ENCODE assay signal across 24 cellular contexts in the genomic region with DNA sequence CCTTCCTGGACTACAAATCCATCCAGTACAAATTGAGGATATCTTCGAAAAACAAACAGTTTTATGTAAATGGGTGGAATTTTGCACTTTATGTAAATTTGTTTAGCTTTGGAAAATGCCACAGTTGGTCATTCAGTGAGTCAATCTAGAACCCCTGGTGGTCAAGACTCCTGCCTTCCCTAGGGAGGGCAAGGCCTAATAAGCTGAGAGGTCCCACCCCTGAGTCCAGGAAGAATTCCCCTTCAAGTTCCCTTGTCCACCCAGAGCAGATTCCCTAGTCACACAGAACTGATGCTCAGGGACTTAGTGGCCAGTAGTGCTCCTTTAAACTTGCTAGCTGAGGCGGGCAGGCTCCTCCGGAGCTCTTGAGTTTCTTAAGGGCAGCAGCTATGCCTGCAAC. TPM values are rescaled to one million over a fixed set of nuclear protein-coding genes. Genes with fewer than 3 reads are reported as not detected.
DNase-seq lines count a peak whose midpoint lies in the region; ATAC-seq, FAIRE-seq and TF ChIP-seq lines count a peak whose summit lies in the region.
"Had no signal": no experiment of that assay in that cellular context is flagged by ENCODE, and none has a peak within 500 bp of the region (broad histone marks: within the 10 kb centered on the region; RNA-seq: fewer than 3 reads in every experiment).

No MANE protein-coding gene starts in this region.

- no peak for TF ChIP-seq RAD21 in HepG2 (CRISPR knock-in tag; IDR thresholded peaks at IDR 0.05)
- TF ChIP-seq RAD21 in K562 (CRISPR knock-in tag; conservative IDR thresholded peaks at IDR 0.05 in 1 of 2, IDR thresholded peaks at IDR 0.05 in 1 of 2): no peak

- H3K4me3 Mint-ChIP-seq in nephron progenitor cell: no peak overlapping the region
- H3K4me3 Mint-ChIP-seq: CD14-positive monocyte; CD4-positive, alpha-beta memory T cell; CD4-positive, CD25-positive, alpha-beta regulatory T cell had no signal

- no peaks in the 10 kb centered on the region for H3K9me3 ChIP-seq in HepG2 (ENCODE audit: low read length)
- H3K9me3 ChIP-seq in right lobe of liver: no peaks in the 10 kb centered on the region
- H3K9me3 ChIP-seq in Panc1 (ENCODE audit: control insufficient read depth, insufficient read depth, low read depth, low read length): no peaks in the 10 kb centered on the region
- no peaks in the 10 kb centered on the region for H3K9me3 ChIP-seq in K562 (replicated peaks; ENCODE audit: control insufficient read depth, insufficient read depth, low read depth, low read length)
- no peaks in the 10 kb centered on the region for H3K9me3 ChIP-seq in osteoblast (ENCODE audit: low read depth, low read length)
- no peaks in the 10 kb centered on the region for H3K9me3 ChIP-seq in pancreas
- H3K9me3 ChIP-seq: BE2C, BLaER1, Caco-2 had no signal

- CTCF ChIA-PET in HepG2 (lab: Yijun Ruan, JAX; ENCODE audit: low intra/inter-chr PET ratio, low total read pairs): no interaction called here
- CTCF ChIA-PET in Panc1 (lab: Charles Lee): no interaction called here
- CTCF ChIA-PET in K562 (lab: Yijun Ruan, JAX; ENCODE audit: low intra/inter-chr PET ratio): no interaction called here

- H4K20me1 ChIP-seq in HepG2 (ENCODE audit: insufficient read depth, low read length): no peaks in the 10 kb centered on the region
- no peaks in the 10 kb centered on the region for H4K20me1 ChIP-seq in K562 (replicated peaks; ENCODE audit: control insufficient read depth, insufficient read depth, low read length)
- H4K20me1 ChIP-seq in osteoblast (ENCODE audit: insufficient read depth, low read length): no peaks in the 10 kb centered on the region
- H4K20me1 ChIP-seq: BLaER1 had no signal

- no peak for TF ChIP-seq EP300 in HepG2 (IDR thresholded peaks at IDR 0.05; ENCODE audit: low read depth in 2 of 2, low read length in 2 of 2)
- no peak for TF ChIP-seq EP300 in HepG2 (CRISPR knock-in tag; IDR thresholded peaks at IDR 0.05; ENCODE audit: borderline replicate concordance)
- TF ChIP-seq EP300 in K562 (IDR thresholded peaks at IDR 0.05; ENCODE audit: low read length): no peak

- in situ Hi-C loops in HepG2 (cut with HindIII; ENCODE audit: extremely low pct_ligation_motif_present, low pct_unique_long_range_greater_than_20kb): no loop called here
- in situ Hi-C loops in Panc1 (cut with HindIII; ENCODE audit: low pct_unique_long_range_greater_than_20kb, low sequenced_read_pairs): no loop called here
- in situ Hi-C loops in K562 (cut with MboI): no loop called here

- no peak for FAIRE-seq in HepG2 (lab: Jason Lieb, UNC)
- no peak for FAIRE-seq in K562 (lab: Jason Lieb, UNC)
- FAIRE-seq in pancreas (lab: Jason Lieb, UNC): no peak
- FAIRE-seq: D721Med, GM12892, GM18507 had no signal

- intact Hi-C loops in HepG2 (cut with micrococcal nuclease; ENCODE audit: unreplicated experiment) (no loop called here), right lobe of liver (cut with DNase I) (no loop called here), Panc1 (cut with micrococcal nuclease; ENCODE audit: unreplicated experiment) (no loop called here), K562 (cut with micrococcal nuclease) (no loop called here), pancreas (cut with DNase I) (no loop called here)

- TF ChIP-seq POLR2A in HepG2 (IDR thresholded peaks at IDR 0.05; ENCODE audit: insufficient read depth in 1 of 2, low read depth in 2 of 2, low read length in 2 of 2): no peak
- no peak for TF ChIP-seq POLR2A in right lobe of liver (IDR thresholded peaks at IDR 0.05)
- no peak for TF ChIP-seq POLR2A in K562 (conservative IDR thresholded peaks at IDR 0.05)

- peaks cover 9% of the 10 kb centered on the region for H3K4me1 Mint-ChIP-seq in nephron progenitor cell

- no peak overlapping the region for H3K4me3 ChIP-seq in HepG2 (replicated peaks in 1 of 3; ENCODE audit: insufficient read depth in 1 of 3, low read depth in 2 of 3, low read length in 3 of 3)
- no peak overlapping the region for H3K4me3 ChIP-seq in right lobe of liver
- no peak overlapping the region for H3K4me3 ChIP-seq in Panc1 (ENCODE audit: low read depth in 2 of 2, low read length in 2 of 2)
- H3K4me3 ChIP-seq in K562: no peak overlapping the region
- H3K4me3 ChIP-seq in osteoblast (ENCODE audit: insufficient read depth, low read length): no peak overlapping the region
- H3K4me3 ChIP-seq in pancreas: no peak overlapping the region
- H3K4me3 ChIP-seq: BLaER1, GM12878 had no signal

- POLR2A ChIA-PET in HepG2 (lab: Yijun Ruan, JAX): no interaction called here
- POLR2A ChIA-PET in Panc1 (lab: Charles Lee): no interaction called here
- POLR2A ChIA-PET in K562 (lab: Yijun Ruan, JAX): interaction anchor here (0.6 to 1.8 kb wide), 3 partner anchors 8 to 77 kb away, joined by 3 to 5 read pairs (median 4); no protein-coding TSS in a partner anchor

- H3K4me2 ChIP-seq in HepG2 (ENCODE audit: low read depth, low read length) (no peak overlapping the region), K562 (ENCODE audit: insufficient read depth, low read length) (no peak overlapping the region), osteoblast (ENCODE audit: insufficient read depth, low read length) (no peak overlapping the region)
- H3K4me2 ChIP-seq: BLaER1 had no signal

- no peaks in the 10 kb centered on the region for H3K9me3 Mint-ChIP-seq in nephron progenitor cell
- H3K9me3 Mint-ChIP-seq: CD4-positive, alpha-beta memory T cell; CD4-positive, CD25-positive, alpha-beta regulatory T cell had no signal

- no peak for TF ChIP-seq CTCF in HepG2 (CRISPR knock-in tag; IDR thresholded peaks at IDR 0.05)
- TF ChIP-seq CTCF in right lobe of liver (IDR thresholded peaks at IDR 0.05): no peak
- TF ChIP-seq CTCF in Panc1 (IDR thresholded peaks at IDR 0.05): no peak
- no peak for TF ChIP-seq CTCF in K562 (IDR thresholded peaks at IDR 0.05 in 2 of 3, conservative IDR thresholded peaks at IDR 0.05 in 1 of 3; ENCODE audit: insufficient read depth in 2 of 3, low read depth in 1 of 3, low read length in 3 of 3)
- no peak for TF ChIP-seq CTCF in osteoblast (IDR thresholded peaks at IDR 0.05; ENCODE audit: extremely low read depth, low read depth, low read length)
- TF ChIP-seq CTCF in nephron progenitor cell (IDR thresholded peaks at IDR 0.05): no peak
- TF ChIP-seq CTCF in pancreas (IDR thresholded peaks at IDR 0.05): no peak

- no peaks in the 10 kb centered on the region for H3K9me1 ChIP-seq in K562 (ENCODE audit: control insufficient read depth, insufficient read depth, low read length)

- H3K27ac ChIP-seq in HepG2 (ENCODE audit: extremely low read length, insufficient read depth, low read length): no peak overlapping the region
- H3K27ac ChIP-seq in right lobe of liver: no peak overlapping the region
- no peak overlapping the region for H3K27ac ChIP-seq in Panc1 (ENCODE audit: low read length)
- H3K27ac ChIP-seq in K562 (ENCODE audit: extremely low read depth, low read depth, low read length): no peak overlapping the region
- H3K27ac ChIP-seq in osteoblast (ENCODE audit: low read depth, low read length): no peak overlapping the region
- H3K27ac ChIP-seq in pancreas: no peak overlapping the region
- H3K27ac ChIP-seq: 22Rv1, BLaER1 had no signal

- BruUV-seq in HepG2 (replicated peaks; lab: Mats Ljungman, UMichigan): no TSS peak
- BruUV-seq in Panc1 (replicated peaks; lab: Mats Ljungman, UMichigan): no TSS peak
- BruUV-seq in K562 (replicated peaks; lab: Mats Ljungman, UMichigan): no TSS peak

- H3K9ac ChIP-seq in HepG2 (ENCODE audit: insufficient read depth, low read depth, low read length) (no peak overlapping the region), K562 (ENCODE audit: insufficient read depth in 1 of 2, low read depth in 2 of 2, low read length in 2 of 2) (no peak overlapping the region)
- H3K9ac ChIP-seq: BLaER1 had no signal

- no peak overlapping the region for H3K27ac Mint-ChIP-seq in nephron progenitor cell
- H3K27ac Mint-ChIP-seq: CD14-positive monocyte; CD4-positive, alpha-beta memory T cell; CD4-positive, CD25-positive, alpha-beta regulatory T cell had no signal

- WGBS in HepG2 (ENCODE audit: low lambda C conversion rate): 27% methylated on average over 3 of the region's 3 CpGs
- WGBS in right lobe of liver (ENCODE audit: insufficient coverage, low coverage, low lambda C conversion rate, missing lambda C conversion rate): 43% methylated on average over 1 of the region's 3 CpGs
- WGBS in K562 (ENCODE audit: insufficient coverage, low coverage, missing lambda C conversion rate): 72% methylated on average over 2 of the region's 3 CpGs
- WGBS in pancreas, 2 donors: 86 to 89% methylated on average over 3 of the region's 3 CpGs

- no peaks in the 10 kb centered on the region for H3K79me2 ChIP-seq in HepG2 (ENCODE audit: insufficient read depth, low read length)
- H3K79me2 ChIP-seq in K562 (ENCODE audit: control insufficient read depth, insufficient read depth, low read length): peaks cover 7% of the 10 kb centered on the region; the same call in 2 of the 3 replicates
- H3K79me2 ChIP-seq in osteoblast (ENCODE audit: insufficient read depth, low read length): no peaks in the 10 kb centered on the region

- H3K36me3 ChIP-seq in HepG2 (replicated peaks in 1 of 2; ENCODE audit: control insufficient read depth in 1 of 2, insufficient read depth in 2 of 2, low read length in 2 of 2): no peaks in the 10 kb centered on the region
- H3K36me3 ChIP-seq in right lobe of liver: no peaks in the 10 kb centered on the region
- H3K36me3 ChIP-seq in Panc1 (ENCODE audit: control insufficient read depth, insufficient read depth, low read length): no peaks in the 10 kb centered on the region
- no peaks in the 10 kb centered on the region for H3K36me3 ChIP-seq in K562 (ENCODE audit: control insufficient read depth, insufficient read depth, low read length)
- H3K36me3 ChIP-seq in osteoblast (ENCODE audit: insufficient read depth, low read length): no peaks in the 10 kb centered on the region
- H3K36me3 ChIP-seq in pancreas: no peaks in the 10 kb centered on the region
- H3K36me3 ChIP-seq: BE2C, BLaER1 had no signal

- H3K27me3 Mint-ChIP-seq in nephron progenitor cell (ENCODE audit: low read depth, poor library complexity): peaks cover 6% of the 10 kb centered on the region
- H3K27me3 Mint-ChIP-seq: CD4-positive, alpha-beta memory T cell had no signal

- H3K27me3 ChIP-seq in HepG2 (ENCODE audit: control insufficient read depth in 1 of 2, insufficient read depth in 2 of 2, low read length in 2 of 2) (no peaks in the 10 kb centered on the region; a peak in 1 of 5 replicates), right lobe of liver (no peaks in the 10 kb centered on the region), Panc1 (ENCODE audit: control insufficient read depth, insufficient read depth, low read length) (no peaks in the 10 kb centered on the region), K562 (ENCODE audit: control insufficient read depth in 2 of 2, insufficient read depth in 2 of 2, low read length in 2 of 2) (no peaks in the 10 kb centered on the region), osteoblast (ENCODE audit: insufficient read depth, low read length) (no peaks in the 10 kb centered on the region), pancreas (no peaks in the 10 kb centered on the region)
- H3K27me3 ChIP-seq: BE2C, BLaER1 had no signal

- no peak overlapping the region for H2AFZ ChIP-seq in HepG2 (ENCODE audit: low read length)
- peak overlapping the region; percentile 32 for H2AFZ ChIP-seq in K562 (ENCODE audit: low read depth, low read length)
- no peak overlapping the region for H2AFZ ChIP-seq in osteoblast (ENCODE audit: low read length)

- no peak for DNase-seq in HepG2 (ENCODE audit: low spot score)
- DNase-seq in right lobe of liver: no peak
- no peak for DNase-seq in Panc1 (ENCODE audit: low read depth, low spot score)
- no peak for DNase-seq in K562 (ENCODE audit: extremely low read depth in 1 of 4, low spot score in 3 of 4)
- peak; percentile 58 for DNase-seq in osteoblast (ENCODE audit: insufficient read length, low spot score, missing footprints)
- no peak for DNase-seq in nephron progenitor cell
- no peak for DNase-seq in HPDE6-E6E7 (ENCODE audit: extremely low spot score)
- no peak for DNase-seq in pancreas
- DNase-seq: ACHN; BE2C; C1 segment of cervical spinal cord; Caco-2; Calu3; CD4-positive, alpha-beta memory T cell; CD4-positive, CD25-positive, alpha-beta regulatory T cell; DMS79 treated with DMSO at 0.1 percent for 48 hours; GDM1 had no signal

- no peaks in the 10 kb centered on the region for H3K36me3 Mint-ChIP-seq in nephron progenitor cell (ENCODE audit: low read depth)
- H3K36me3 Mint-ChIP-seq: CD4-positive, alpha-beta memory T cell; CD4-positive, CD25-positive, alpha-beta regulatory T cell had no signal

- ATAC-seq in HepG2 (peak; percentile 73), right lobe of liver (no peak), Panc1 (peak; percentile 44; the same call in 1 of the 2 replicates), K562 (no peak), pancreas (no peak)
- ATAC-seq: GM12878 had no signal

- H3K4me1 ChIP-seq in HepG2 (ENCODE audit: insufficient read depth, low read length): peaks cover 27% of the 10 kb centered on the region
- peaks cover 0 to 8% (median 0%) of the 10 kb centered on the region in 4 donors for H3K4me1 ChIP-seq in right lobe of liver
- H3K4me1 ChIP-seq in Panc1 (ENCODE audit: control insufficient read depth, insufficient read depth, low read length): peaks cover 7% of the 10 kb centered on the region
- H3K4me1 ChIP-seq in K562 (replicated peaks in 1 of 2; ENCODE audit: control insufficient read depth in 2 of 2, insufficient read depth in 2 of 2, low read length in 2 of 2): peaks cover 16 to 27% of the 10 kb centered on the region in 2 experiments
- H3K4me1 ChIP-seq in osteoblast (ENCODE audit: insufficient read depth, low read length): no peaks in the 10 kb centered on the region
- H3K4me1 ChIP-seq in pancreas: peaks cover 0 to 4% (median 0%) of the 10 kb centered on the region in 3 donors
- H3K4me1 ChIP-seq: BE2C, Caco-2 had no signal

RNA-seq across cellular contexts. Expression of gene RUBCN, which starts 6.1 kb away (rescaled TPM):
- total RNA-seq in HepG2 (2016; rRNA removed; fragmentation: Illumina TruSeq; extraction: Trizol) (4.8 and 5.2 TPM in 2 replicates), right lobe of liver (10 to 100 TPM in 2 of 6 experiments, 1 to 10 TPM in 4; 6.4 to 19.4 (median 7.7) TPM), Panc1 (2021; ENCODE audit: unreplicated experiment) (37.9 TPM), K562 (2014; rRNA removed) (12.8 and 17.5 TPM in 2 replicates), K562 (2014; rRNA removed; fragmentation: Illumina TruSeq; extraction: Trizol) (7.9 and 8.7 TPM in 2 replicates), K562 (2015; rRNA removed; fragmentation: Illumina TruSeq; extraction: Trizol) (9.3 and 10.0 TPM in 2 replicates), K562 (2021) (24.0 and 24.4 TPM in 2 replicates), osteoblast (19.7 and 23.2 TPM in 2 replicates), pancreas (10 to 100 TPM in 5 of 6 donors, 1 to 10 TPM in 1; 8.6 to 14.1 (median 13.0) TPM)
- 1.7 and 2.2 TPM in 2 replicates for total RNA-seq in HepG2 (2016; cell fraction: cytosol; rRNA removed; fragmentation: Illumina TruSeq; extraction: Trizol; ENCODE audit: low read depth)
- 4.4 and 6.1 TPM in 2 replicates for total RNA-seq in HepG2 (2016; cell fraction: insoluble cytoplasmic fraction; rRNA removed; fragmentation: Illumina TruSeq; extraction: Trizol)
- total RNA-seq in HepG2 (2016; cell fraction: membrane; rRNA removed; fragmentation: Illumina TruSeq; extraction: Trizol): 3.9 and 4.0 TPM in 2 replicates
- total RNA-seq in HepG2 (2016; cell fraction: nucleus; rRNA removed; fragmentation: Illumina TruSeq; extraction: Trizol): 5.3 and 5.7 TPM in 2 replicates
- polyA plus RNA-seq in HepG2 (2011; rRNA removed) (6.5 and 8.1 TPM in 2 replicates), K562 (2011; rRNA removed) (13.4 and 20.8 TPM in 2 replicates), K562 (2014; fragmentation: Illumina TruSeq; extraction: Trizol) (13.4 and 14.2 TPM in 2 replicates), K562 (2014; fragmentation: Nextera tagmentation; extraction: Ambion mirVana) (1 to 10 TPM; 8.4 to 9.3 TPM), K562 (2014; rRNA removed) (11.8 and 11.9 TPM in 2 replicates), pancreas (10 to 100 TPM in 1 of 2 donors, 1 to 10 TPM in 1; 8.7 to 14.1 TPM)
- 2.9 and 3.5 TPM in 2 replicates for polyA plus RNA-seq in HepG2 (2011; cell fraction: cytosol; rRNA removed)
- polyA plus RNA-seq in HepG2 (2011; cell fraction: nucleus; rRNA removed): 16.7 and 22.2 TPM in 2 replicates
- polyA plus RNA-seq in HepG2 (2012): 3.4 and 4.4 TPM in 2 replicates
- polyA plus RNA-seq in HepG2 (2016; cell fraction: cytosol; fragmentation: Illumina TruSeq; extraction: Trizol; ENCODE audit: low read depth): 0.63 and 0.68 TPM in 2 replicates
- 3.2 and 4.5 TPM in 2 replicates for polyA plus RNA-seq in HepG2 (2016; cell fraction: insoluble cytoplasmic fraction; fragmentation: Illumina TruSeq; extraction: Trizol; ENCODE audit: low read depth)
- polyA plus RNA-seq in HepG2 (2016; cell fraction: membrane; fragmentation: Illumina TruSeq; extraction: Trizol; ENCODE audit: low read depth): 1.2 and 1.3 TPM in 2 replicates
- polyA plus RNA-seq in HepG2 (2016; cell fraction: nucleus; fragmentation: Illumina TruSeq; extraction: Trizol; ENCODE audit: insufficient read depth, low read depth): 13.0 and 13.9 TPM in 2 replicates
- polyA minus RNA-seq in HepG2 (2011; rRNA and poly(A)+ RNA removed; ENCODE audit: low replicate concordance): 10.1 and 33.6 TPM in 2 replicates
- polyA minus RNA-seq in HepG2 (2011; cell fraction: cytosol; rRNA and poly(A)+ RNA removed): 4.4 and 5.1 TPM in 2 replicates
- polyA minus RNA-seq in HepG2 (2011; cell fraction: nucleus; rRNA and poly(A)+ RNA removed): 10.8 and 14.2 TPM in 2 replicates
- 19.8 TPM for polyA plus RNA-seq in Panc1 (2012; ENCODE audit: insufficient read length)
- total RNA-seq in K562 (2011; cell fraction: chromatin; rRNA removed; ENCODE audit: low replicate concordance): 71.3 and 88.5 TPM in 2 replicates
- total RNA-seq in K562 (2011; cell fraction: nucleolus; rRNA removed): 44.5 and 49.2 TPM in 2 replicates
- total RNA-seq in K562 (2011; cell fraction: nucleoplasm; rRNA removed): 48.2 and 50.5 TPM in 2 replicates
- polyA plus RNA-seq in K562 (2011; cell fraction: cytosol; rRNA removed): 12.4 and 14.0 TPM in 2 replicates
- 29.7 and 37.4 TPM in 2 replicates for polyA plus RNA-seq in K562 (2011; cell fraction: nucleus; rRNA removed)
- 12.3 and 12.8 TPM in 2 replicates for polyA plus RNA-seq in K562 (2012)
- polyA minus RNA-seq in K562 (2011; rRNA and poly(A)+ RNA removed): 21.3 and 23.2 TPM in 2 replicates
- polyA minus RNA-seq in K562 (2011; cell fraction: cytosol; rRNA and poly(A)+ RNA removed): 15.6 and 20.1 TPM in 2 replicates
- 18.7 and 27.2 TPM in 2 replicates for polyA minus RNA-seq in K562 (2011; cell fraction: nucleus; rRNA and poly(A)+ RNA removed)

RNA-seq across cellular contexts. Expression of gene FYTTD1, which starts 6.9 kb away (rescaled TPM):
- total RNA-seq in HepG2 (2016; rRNA removed; fragmentation: Illumina TruSeq; extraction: Trizol) (28.8 and 51.6 TPM in 2 replicates), right lobe of liver (10 to 100 TPM; 20.2 to 33.4 (median 23.9) TPM), Panc1 (2021; ENCODE audit: unreplicated experiment) (77.8 TPM), K562 (2014; rRNA removed) (105 and 106 TPM in 2 replicates), K562 (2014; rRNA removed; fragmentation: Illumina TruSeq; extraction: Trizol) (82.1 and 94.8 TPM in 2 replicates), K562 (2015; rRNA removed; fragmentation: Illumina TruSeq; extraction: Trizol) (67.5 and 77.6 TPM in 2 replicates), K562 (2021) (76.3 and 83.8 TPM in 2 replicates), osteoblast (41.3 and 42.0 TPM in 2 replicates), pancreas (10 to 100 TPM; 22.8 to 37.9 (median 30.5) TPM)
- 5.3 and 5.6 TPM in 2 replicates for total RNA-seq in HepG2 (2016; cell fraction: cytosol; rRNA removed; fragmentation: Illumina TruSeq; extraction: Trizol; ENCODE audit: low read depth)
- total RNA-seq in HepG2 (2016; cell fraction: insoluble cytoplasmic fraction; rRNA removed; fragmentation: Illumina TruSeq; extraction: Trizol): 28.6 and 50.2 TPM in 2 replicates
- 12.7 and 14.5 TPM in 2 replicates for total RNA-seq in HepG2 (2016; cell fraction: membrane; rRNA removed; fragmentation: Illumina TruSeq; extraction: Trizol)
- 12.1 and 14.7 TPM in 2 replicates for total RNA-seq in HepG2 (2016; cell fraction: nucleus; rRNA removed; fragmentation: Illumina TruSeq; extraction: Trizol)
- polyA plus RNA-seq in HepG2 (2011; rRNA removed) (6.5 and 6.9 TPM in 2 replicates), K562 (2011; rRNA removed) (53.4 and 64.9 TPM in 2 replicates), K562 (2014; fragmentation: Illumina TruSeq; extraction: Trizol) (72.1 and 87.6 TPM in 2 replicates), K562 (2014; fragmentation: Nextera tagmentation; extraction: Ambion mirVana) (10 to 100 TPM; 35.7 to 47.5 TPM), K562 (2014; rRNA removed) (47.2 and 48.9 TPM in 2 replicates), pancreas (10 to 100 TPM in 1 of 2 donors, 1 to 10 TPM in 1; 8.3 to 11.0 TPM)
- 4.9 and 5.6 TPM in 2 replicates for polyA plus RNA-seq in HepG2 (2011; cell fraction: cytosol; rRNA removed)
- 2.6 and 3.5 TPM in 2 replicates for polyA plus RNA-seq in HepG2 (2011; cell fraction: nucleus; rRNA removed)
- 16.6 and 18.2 TPM in 2 replicates for polyA plus RNA-seq in HepG2 (2012)
- 1.4 and 1.7 TPM in 2 replicates for polyA plus RNA-seq in HepG2 (2016; cell fraction: cytosol; fragmentation: Illumina TruSeq; extraction: Trizol; ENCODE audit: low read depth)
- polyA plus RNA-seq in HepG2 (2016; cell fraction: insoluble cytoplasmic fraction; fragmentation: Illumina TruSeq; extraction: Trizol; ENCODE audit: low read depth): 35.8 and 41.7 TPM in 2 replicates
- 5.3 TPM in 2 replicates for polyA plus RNA-seq in HepG2 (2016; cell fraction: membrane; fragmentation: Illumina TruSeq; extraction: Trizol; ENCODE audit: low read depth)
- polyA plus RNA-seq in HepG2 (2016; cell fraction: nucleus; fragmentation: Illumina TruSeq; extraction: Trizol; ENCODE audit: insufficient read depth, low read depth): 17.6 and 20.9 TPM in 2 replicates
- 3.0 and 13.4 TPM in 2 replicates for polyA minus RNA-seq in HepG2 (2011; rRNA and poly(A)+ RNA removed; ENCODE audit: low replicate concordance)
- polyA minus RNA-seq in HepG2 (2011; cell fraction: cytosol; rRNA and poly(A)+ RNA removed): 9.7 and 10.3 TPM in 2 replicates
- polyA minus RNA-seq in HepG2 (2011; cell fraction: nucleus; rRNA and poly(A)+ RNA removed): 6.4 and 9.3 TPM in 2 replicates
- polyA plus RNA-seq in Panc1 (2012; ENCODE audit: insufficient read length): 49.7 TPM
- 9.2 and 23.4 TPM in 2 replicates for total RNA-seq in K562 (2011; cell fraction: chromatin; rRNA removed; ENCODE audit: low replicate concordance)
- total RNA-seq in K562 (2011; cell fraction: nucleolus; rRNA removed): 6.2 and 7.2 TPM in 2 replicates
- 13.4 and 20.8 TPM in 2 replicates for total RNA-seq in K562 (2011; cell fraction: nucleoplasm; rRNA removed)
- 11.2 and 17.6 TPM in 2 replicates for polyA plus RNA-seq in K562 (2011; cell fraction: cytosol; rRNA removed)
- 8.3 and 15.6 TPM in 2 replicates for polyA plus RNA-seq in K562 (2011; cell fraction: nucleus; rRNA removed)
- polyA plus RNA-seq in K562 (2012): 47.8 and 58.7 TPM in 2 replicates
- 80.8 and 120 TPM in 2 replicates for polyA minus RNA-seq in K562 (2011; rRNA and poly(A)+ RNA removed)
- 29.3 and 41.4 TPM in 2 replicates for polyA minus RNA-seq in K562 (2011; cell fraction: cytosol; rRNA and poly(A)+ RNA removed)
- polyA minus RNA-seq in K562 (2011; cell fraction: nucleus; rRNA and poly(A)+ RNA removed): 5.9 and 10.3 TPM in 2 replicates

RNA-seq across cellular contexts. Expression of gene LRCH3, which starts 48.3 kb away (rescaled TPM):
- total RNA-seq in HepG2 (2016; rRNA removed; fragmentation: Illumina TruSeq; extraction: Trizol) (25.5 and 37.8 TPM in 2 replicates), right lobe of liver (10 to 100 TPM; 18.8 to 24.2 (median 21.8) TPM), Panc1 (2021; ENCODE audit: unreplicated experiment) (75.8 TPM), K562 (2014; rRNA removed) (39.0 and 40.6 TPM in 2 replicates), K562 (2014; rRNA removed; fragmentation: Illumina TruSeq; extraction: Trizol) (26.6 and 33.1 TPM in 2 replicates), K562 (2015; rRNA removed; fragmentation: Illumina TruSeq; extraction: Trizol) (32.6 and 33.7 TPM in 2 replicates), K562 (2021) (28.6 and 29.2 TPM in 2 replicates), osteoblast (61.9 and 91.6 TPM in 2 replicates), pancreas (10 to 100 TPM; 11.1 to 26.1 (median 16.8) TPM)
- total RNA-seq in HepG2 (2016; cell fraction: cytosol; rRNA removed; fragmentation: Illumina TruSeq; extraction: Trizol; ENCODE audit: low read depth): 218 and 232 TPM in 2 replicates
- 24.4 and 24.7 TPM in 2 replicates for total RNA-seq in HepG2 (2016; cell fraction: insoluble cytoplasmic fraction; rRNA removed; fragmentation: Illumina TruSeq; extraction: Trizol)
- 46.4 and 46.7 TPM in 2 replicates for total RNA-seq in HepG2 (2016; cell fraction: membrane; rRNA removed; fragmentation: Illumina TruSeq; extraction: Trizol)
- 44.1 and 49.3 TPM in 2 replicates for total RNA-seq in HepG2 (2016; cell fraction: nucleus; rRNA removed; fragmentation: Illumina TruSeq; extraction: Trizol)
- polyA plus RNA-seq in HepG2 (2011; rRNA removed) (96.6 and 103 TPM in 2 replicates), K562 (2011; rRNA removed) (75.3 and 78.4 TPM in 2 replicates), K562 (2014; fragmentation: Illumina TruSeq; extraction: Trizol) (55.1 and 56.8 TPM in 2 replicates), K562 (2014; fragmentation: Nextera tagmentation; extraction: Ambion mirVana) (1 to 10 TPM; 4.6 to 5.4 TPM), K562 (2014; rRNA removed) (30.3 and 112 TPM in 2 replicates), pancreas (1 to 10 TPM; 5.4 to 9.7 TPM)
- 28.4 and 40.4 TPM in 2 replicates for polyA plus RNA-seq in HepG2 (2011; cell fraction: cytosol; rRNA removed)
- polyA plus RNA-seq in HepG2 (2011; cell fraction: nucleus; rRNA removed): 91.5 and 98.6 TPM in 2 replicates
- polyA plus RNA-seq in HepG2 (2012): 19.7 TPM in 2 replicates
- 1.0 and 1.9 TPM in 2 replicates for polyA plus RNA-seq in HepG2 (2016; cell fraction: cytosol; fragmentation: Illumina TruSeq; extraction: Trizol; ENCODE audit: low read depth)
- polyA plus RNA-seq in HepG2 (2016; cell fraction: insoluble cytoplasmic fraction; fragmentation: Illumina TruSeq; extraction: Trizol; ENCODE audit: low read depth): 21.2 and 31.8 TPM in 2 replicates
- polyA plus RNA-seq in HepG2 (2016; cell fraction: membrane; fragmentation: Illumina TruSeq; extraction: Trizol; ENCODE audit: low read depth): 4.6 and 5.7 TPM in 2 replicates
- polyA plus RNA-seq in HepG2 (2016; cell fraction: nucleus; fragmentation: Illumina TruSeq; extraction: Trizol; ENCODE audit: insufficient read depth, low read depth): 50.6 and 53.6 TPM in 2 replicates
- 101 and 103 TPM in 2 replicates for polyA minus RNA-seq in HepG2 (2011; rRNA and poly(A)+ RNA removed; ENCODE audit: low replicate concordance)
- 46.1 and 64.4 TPM in 2 replicates for polyA minus RNA-seq in HepG2 (2011; cell fraction: cytosol; rRNA and poly(A)+ RNA removed)
- polyA minus RNA-seq in HepG2 (2011; cell fraction: nucleus; rRNA and poly(A)+ RNA removed): 104 and 122 TPM in 2 replicates
- polyA plus RNA-seq in Panc1 (2012; ENCODE audit: insufficient read length): 26.9 TPM
- total RNA-seq in K562 (2011; cell fraction: chromatin; rRNA removed; ENCODE audit: low replicate concordance): 161 and 276 TPM in 2 replicates
- 65.2 and 96.1 TPM in 2 replicates for total RNA-seq in K562 (2011; cell fraction: nucleolus; rRNA removed)
- 143 and 236 TPM in 2 replicates for total RNA-seq in K562 (2011; cell fraction: nucleoplasm; rRNA removed)
- 32.3 and 52.2 TPM in 2 replicates for polyA plus RNA-seq in K562 (2011; cell fraction: cytosol; rRNA removed)
- polyA plus RNA-seq in K562 (2011; cell fraction: nucleus; rRNA removed): 110 and 115 TPM in 2 replicates
- polyA plus RNA-seq in K562 (2012): 16.3 and 17.8 TPM in 2 replicates
- polyA minus RNA-seq in K562 (2011; rRNA and poly(A)+ RNA removed): 132 and 162 TPM in 2 replicates
- 27.7 and 35.1 TPM in 2 replicates for polyA minus RNA-seq in K562 (2011; cell fraction: cytosol; rRNA and poly(A)+ RNA removed)
- 33.9 and 66.8 TPM in 2 replicates for polyA minus RNA-seq in K562 (2011; cell fraction: nucleus; rRNA and poly(A)+ RNA removed)

Comparison
In these comparisons a context has a peak if more than half of its experiments do, and no peak if none do; other contexts are left out.
1. ATAC-seq: peak in HepG2 (single experiment) and Panc1 (single experiment); none in right lobe of liver (0 of 4), K562 (single experiment) and pancreas (0 of 4).